In the genomic region with DNA sequence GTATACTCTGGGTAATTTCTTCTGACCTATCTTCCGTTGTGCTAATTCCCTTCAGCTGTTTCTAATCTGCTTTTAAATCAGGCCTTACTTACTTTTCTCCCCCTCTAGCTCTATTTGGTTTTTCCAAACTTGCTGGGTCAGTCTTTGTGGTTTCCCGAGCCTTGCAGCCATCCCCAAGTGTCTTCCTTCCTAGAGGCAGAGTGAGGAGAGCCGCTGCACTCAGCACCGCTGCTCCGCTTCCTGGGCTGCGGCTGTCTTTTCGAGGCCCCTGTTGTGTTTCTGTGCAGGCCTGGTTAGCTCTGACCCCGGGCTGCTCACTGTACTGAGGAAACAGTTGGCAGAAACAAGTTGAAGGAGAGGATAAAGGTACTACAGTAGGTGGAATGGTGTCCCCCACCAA, we compare ENCODE assay signal across 22 cellular contexts. TPM values are rescaled to one million over a fixed set of nuclear protein-coding genes. Genes with fewer than 3 reads are reported as not detected.
DNase-seq lines count a peak whose midpoint lies in the region; ATAC-seq and TF ChIP-seq lines count a peak whose summit lies in the region.
"Had no signal": no experiment of that assay in that cellular context is flagged by ENCODE, and none has a peak within 500 bp of the region (broad histone marks: within the 10 kb centered on the region; RNA-seq: fewer than 3 reads in every experiment).

No MANE protein-coding gene starts in this region.

- H3K9me3 Mint-ChIP-seq in neural crest cell = no peaks in the 10 kb centered on the region

- no peak overlapping the region for H3K4me3 Mint-ChIP-seq in neural crest cell
- H3K4me3 Mint-ChIP-seq: activated naive CD4-positive, alpha-beta T cell treated with anti-CD3 and anti-CD28 coated beads for 36 hours; CD4-positive, CD25-positive, alpha-beta regulatory T cell had no signal

- no peaks in the 10 kb centered on the region for H3K36me3 Mint-ChIP-seq in neural crest cell (ENCODE audit: low read depth)
- H3K36me3 Mint-ChIP-seq: CD4-positive, CD25-positive, alpha-beta regulatory T cell had no signal

- H3K27me3 Mint-ChIP-seq in neural crest cell (ENCODE audit: low read depth) = no peaks in the 10 kb centered on the region

- H3K36me3 ChIP-seq in left ventricle myocardium inferior = no peaks in the 10 kb centered on the region
- no peaks in the 10 kb centered on the region for H3K36me3 ChIP-seq in WERI-Rb-1
- no peaks in the 10 kb centered on the region for H3K36me3 ChIP-seq in upper lobe of right lung
- H3K36me3 ChIP-seq in tibial nerve = no peaks in the 10 kb centered on the region
- H3K36me3 ChIP-seq: lower lobe of right lung, pancreas had no signal

- H3K4me1 Mint-ChIP-seq in neural crest cell = peaks cover 11% of the 10 kb centered on the region

- no peak for TF ChIP-seq CTCF in left ventricle myocardium inferior (IDR thresholded peaks at IDR 0.05; ENCODE audit: borderline replicate concordance)
- TF ChIP-seq CTCF in WERI-Rb-1 (IDR thresholded peaks at IDR 0.05; ENCODE audit: low read depth, low read length) = no peak
- TF ChIP-seq CTCF in neural crest cell (conservative IDR thresholded peaks at IDR 0.05) = no peak
- no peak for TF ChIP-seq CTCF in upper lobe of right lung (IDR thresholded peaks at IDR 0.05)
- no peak for TF ChIP-seq CTCF in tibial nerve (IDR thresholded peaks at IDR 0.05)
- TF ChIP-seq CTCF in GM10266 (IDR thresholded peaks at IDR 0.05; ENCODE audit: control insufficient read depth, insufficient read depth, low read depth, missing control alignments) = no peak

- 76% methylated on average over 8 of the region's 8 CpGs for WGBS in tibial nerve, 2 donors

- H3K9me3 ChIP-seq in left ventricle myocardium inferior (replicated peaks) (peaks cover 9% of the 10 kb centered on the region), WERI-Rb-1 (ENCODE audit: severe bottlenecking) (no peaks in the 10 kb centered on the region), upper lobe of right lung (no peaks in the 10 kb centered on the region), tibial nerve (peaks cover 0 to 5% (median 0%) of the 10 kb centered on the region in 4 donors)
- H3K9me3 ChIP-seq: lower lobe of right lung, pancreas, SK-N-SH, testis had no signal

- no peak for ATAC-seq in left ventricle myocardium superior
- no peak for ATAC-seq in upper lobe of right lung
- ATAC-seq: HCT116, lower lobe of right lung, pancreas had no signal

- no peaks in the 10 kb centered on the region for H3K27me3 ChIP-seq in left ventricle myocardium inferior (ENCODE audit: low read depth)
- H3K27me3 ChIP-seq in WERI-Rb-1 (ENCODE audit: insufficient read depth, low read depth, severe bottlenecking) = no peaks in the 10 kb centered on the region
- no peaks in the 10 kb centered on the region for H3K27me3 ChIP-seq in upper lobe of right lung
- H3K27me3 ChIP-seq in tibial nerve = no peaks in the 10 kb centered on the region
- H3K27me3 ChIP-seq: pancreas, testis had no signal

- H3K27ac Mint-ChIP-seq in neural crest cell (ENCODE audit: unreplicated experiment) = peak overlapping the region; percentile 82
- H3K27ac Mint-ChIP-seq: activated naive CD4-positive, alpha-beta T cell treated with anti-CD3 and anti-CD28 coated beads for 36 hours had no signal

- DNase-seq in left ventricle myocardium superior = peak; percentile 16
- DNase-seq in left ventricle myocardium inferior = no peak
- no peak for DNase-seq in WERI-Rb-1
- no peak for DNase-seq in neural crest cell (ENCODE audit: low read depth, low spot score)
- peak; percentile 12 for DNase-seq in upper lobe of right lung
- DNase-seq in mucosa of gallbladder (ENCODE audit: low spot score) = no peak
- DNase-seq in tibial nerve (ENCODE audit: low spot score in 2 of 2) = no peak
- DNase-seq in GM10266 (ENCODE audit: extremely low spot score) = no peak
- DNase-seq: activated CD4-positive, alpha-beta T cell treated with anti-CD3 and anti-CD28 coated beads, Interleukin-2, amount 50 U/mL, for 1 hour; activated naive CD4-positive, alpha-beta T cell treated with anti-CD3 and anti-CD28 coated beads for 36 hours; CD4-positive, CD25-positive, alpha-beta regulatory T cell; DMS153; hippocampal formation; NCI-H146; NCI-H2171; NCI-H524 treated with DMSO at 0.1 percent for 48 hours; SK-N-SH; testis had no signal

- H3K4me1 ChIP-seq in left ventricle myocardium inferior (peaks cover 3% of the 10 kb centered on the region), upper lobe of right lung (no peaks in the 10 kb centered on the region), tibial nerve (peaks cover 0 to 46% (median 6%) of the 10 kb centered on the region in 4 donors)
- H3K4me1 ChIP-seq: lower lobe of right lung, pancreas, testis had no signal

- H3K4me3 ChIP-seq in left ventricle myocardium inferior (no peak overlapping the region), WERI-Rb-1 (ENCODE audit: low read depth, low read length) (no peak overlapping the region), upper lobe of right lung (no peak overlapping the region), tibial nerve (no peak overlapping the region)
- H3K4me3 ChIP-seq: lower lobe of right lung, pancreas, testis had no signal

- no peak overlapping the region for H3K27ac ChIP-seq in left ventricle myocardium inferior (replicated peaks)
- peak overlapping the region; percentile 31 for H3K27ac ChIP-seq in WERI-Rb-1
- no peak overlapping the region for H3K27ac ChIP-seq in upper lobe of right lung
- no peak overlapping the region for H3K27ac ChIP-seq in tibial nerve
- H3K27ac ChIP-seq: epithelial cell of prostate, lower lobe of right lung, pancreas, testis had no signal

- TF ChIP-seq POLR2A in tibial nerve (IDR thresholded peaks at IDR 0.05) = no peak

- no peak for TF ChIP-seq EP300 in tibial nerve (IDR thresholded peaks at IDR 0.05)

- intact Hi-C loops in left ventricle myocardium superior (cut with micrococcal nuclease) (no loop called here), left ventricle myocardium inferior (cut with micrococcal nuclease) (no loop called here), upper lobe of right lung (cut with DNase I) (no loop called here)

RNA-seq across cellular contexts. Expression of a gene that starts 10.7 kb away (rescaled TPM):
- 2.5 TPM for total RNA-seq in left ventricle myocardium superior
- total RNA-seq in left ventricle myocardium inferior = 4.8 TPM
- 0.48 and 0.54 TPM in 2 replicates for total RNA-seq in neural crest cell
- 10.2 TPM for total RNA-seq in upper lobe of right lung
- total RNA-seq in mucosa of gallbladder = 2.2 TPM
- total RNA-seq in tibial nerve = 10 to 100 TPM in 1 of 4 donors, 1 to 10 TPM in 3; 5.1 to 12.8 (median 8.5) TPM
- total RNA-seq: activated naive CD4-positive, alpha-beta T cell treated with anti-CD3 and anti-CD28 coated beads for 36 hours had no signal

Comparison
In these comparisons a context has a peak if more than half of its experiments do, and no peak if none do; other contexts are left out.
1. DNase-seq: peak in left ventricle myocardium superior (single experiment) and upper lobe of right lung (single experiment); none in left ventricle myocardium inferior (single experiment), WERI-Rb-1 (single experiment), neural crest cell (single experiment), mucosa of gallbladder (single experiment), tibial nerve (0 of 2) and GM10266 (single experiment).